21 cellular contexts compared by ENCODE assay signal in the genomic region with DNA sequence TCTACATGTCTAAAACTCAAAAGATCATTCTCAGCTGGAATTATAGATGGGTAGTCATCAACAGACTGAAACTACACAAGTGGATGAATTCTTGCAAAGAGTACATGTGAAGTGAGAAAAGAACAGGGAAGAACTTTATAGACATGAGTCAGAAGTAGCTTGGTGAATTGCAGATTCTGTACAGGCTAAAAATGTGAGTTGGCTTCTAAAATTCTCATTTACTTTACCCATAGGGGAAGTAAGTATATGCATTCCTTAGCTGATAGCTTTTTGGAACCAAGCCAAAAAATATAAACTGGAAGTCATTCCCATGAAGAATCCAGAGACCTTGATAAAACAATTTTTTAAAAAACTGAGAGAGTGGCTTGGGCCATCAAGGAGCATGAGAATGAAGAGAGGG.
DNase-seq lines count a peak whose midpoint lies in the region; ATAC-seq and TF ChIP-seq lines count a peak whose summit lies in the region.
"Had no signal": no experiment of that assay in that cellular context is flagged by ENCODE, and none has a peak within 500 bp of the region (broad histone marks: within the 10 kb centered on the region; RNA-seq: fewer than 3 reads in every experiment).

No MANE protein-coding gene starts in this region.

- H3K4me3 ChIP-seq in OCI-LY3 (ENCODE audit: low read length) (0 out of 2 replicates have a peak overlapping the region, but pooled peaks have one; percentile 45), heart right ventricle (no peak overlapping the region)
- H3K4me3 ChIP-seq: coronary artery, spleen, uterus had no signal

- H3K27me3 ChIP-seq in OCI-LY3 (ENCODE audit: low read depth, low read length): no peaks in the 10 kb centered on the region
- H3K27me3 ChIP-seq in heart right ventricle: no peaks in the 10 kb centered on the region
- H3K27me3 ChIP-seq: spleen, uterus had no signal

- DNase-seq in EH (ENCODE audit: low read depth): peak; percentile 83
- DNase-seq in dermis blood vessel endothelial cell: peak; percentile 13
- DNase-seq in osteocyte (ENCODE audit: extremely low spot score, unreplicated experiment): no peak
- no peak for DNase-seq in heart right ventricle
- no peak for DNase-seq in inferior parietal cortex (ENCODE audit: extremely low spot score)
- DNase-seq: activated CD4-positive, alpha-beta T cell treated with anti-CD3 and anti-CD28 coated beads, Interleukin-2, amount 10 ng/mL, durations not matched to agents 7 days and 5 days; activated gamma-delta T cell treated with Interleukin-2 at 50 U/mL for 16 hours; CD8-positive, alpha-beta T cell; DMS53; Kasumi-1; NCI-H1105 treated with DMSO at 0.1 percent for 48 hours; NCI-H526 treated with DMSO at 0.1 percent for 48 hours; Right ventricle myocardium superior; spleen; stimulated activated CD8-positive, alpha-beta memory T cell treated with anti-CD3 and anti-CD28 coated beads, Interleukin-4, amount 100 ng/mL, for 48 hours; substantia nigra; uterus had no signal

- H3K4me1 Mint-ChIP-seq in osteocyte (ENCODE audit: unreplicated experiment): peaks cover 29% of the 10 kb centered on the region
- H3K4me1 Mint-ChIP-seq: activated CD4-positive, alpha-beta T cell treated with anti-CD3 and anti-CD28 coated beads, Interleukin-2, amount 10 ng/mL, durations not matched to agents 7 days and 5 days had no signal

- H3K4me1 ChIP-seq in OCI-LY3 (ENCODE audit: low read length) (peaks cover 68% of the 10 kb centered on the region), heart right ventricle (no peaks in the 10 kb centered on the region)
- H3K4me1 ChIP-seq: spleen, uterus had no signal

- H3K36me3 ChIP-seq in OCI-LY3 (replicated peaks; ENCODE audit: low read depth, low read length) (peaks cover 12% of the 10 kb centered on the region), heart right ventricle (no peaks in the 10 kb centered on the region)
- H3K36me3 ChIP-seq: spleen, uterus had no signal

- peak overlapping the region; percentile 75 for H3K4me2 ChIP-seq in OCI-LY3 (ENCODE audit: low read length)

- peaks cover 16% of the 10 kb centered on the region for H3K9me3 Mint-ChIP-seq in osteocyte (ENCODE audit: unreplicated experiment)
- H3K9me3 Mint-ChIP-seq: activated CD4-positive, alpha-beta T cell treated with anti-CD3 and anti-CD28 coated beads, Interleukin-2, amount 10 ng/mL, durations not matched to agents 7 days and 5 days; CD8-positive, alpha-beta T cell had no signal

- ATAC-seq in GM21447 (IDR thresholded peaks at IDR 0.05; ENCODE audit: unreplicated experiment) (no peak), HG03139 (IDR thresholded peaks at IDR 0.05; ENCODE audit: unreplicated experiment) (no peak), heart right ventricle (no peak)
- ATAC-seq: CD8-positive, alpha-beta T cell had no signal

- intact Hi-C loops in heart right ventricle (cut with DNase I): loop anchor here in 8 of 10 donors (5.0 to 10.0 kb wide), 3 partner anchors 441 to 619 kb away; no protein-coding TSS in a partner anchor

- no peak overlapping the region for H3K4me3 Mint-ChIP-seq in osteocyte (ENCODE audit: unreplicated experiment)
- H3K4me3 Mint-ChIP-seq: activated CD4-positive, alpha-beta T cell treated with anti-CD3 and anti-CD28 coated beads, Interleukin-2, amount 10 ng/mL, durations not matched to agents 7 days and 5 days; CD8-positive, alpha-beta T cell had no signal

- TF ChIP-seq CTCF in OCI-LY3 (IDR thresholded peaks at IDR 0.05; ENCODE audit: low read depth, low read length): no peak
- TF ChIP-seq CTCF in osteocyte (IDR thresholded peaks at IDR 0.05): no peak
- TF ChIP-seq CTCF in heart right ventricle (IDR thresholded peaks at IDR 0.05): no peak

- H3K9me3 ChIP-seq in OCI-LY3 (ENCODE audit: insufficient read depth, low read length) (peaks cover 5% of the 10 kb centered on the region; the same call in 1 of the 2 replicates), heart right ventricle (no peaks in the 10 kb centered on the region)
- H3K9me3 ChIP-seq: spleen, uterus had no signal

- no peaks in the 10 kb centered on the region for H3K79me2 ChIP-seq in OCI-LY3 (ENCODE audit: low read length)

- H3K27ac ChIP-seq in OCI-LY3 (ENCODE audit: low read length): peak overlapping the region; percentile 99
- H3K27ac ChIP-seq in heart right ventricle: no peak overlapping the region
- H3K27ac ChIP-seq: coronary artery, spleen, uterus had no signal

- peak overlapping the region; percentile 73 for H3K27ac Mint-ChIP-seq in osteocyte (ENCODE audit: unreplicated experiment)
- H3K27ac Mint-ChIP-seq: activated CD4-positive, alpha-beta T cell treated with anti-CD3 and anti-CD28 coated beads, Interleukin-2, amount 10 ng/mL, durations not matched to agents 7 days and 5 days; CD8-positive, alpha-beta T cell had no signal

- H3K36me3 Mint-ChIP-seq in osteocyte (ENCODE audit: unreplicated experiment): no peaks in the 10 kb centered on the region
- H3K36me3 Mint-ChIP-seq: CD8-positive, alpha-beta T cell had no signal

- no peaks in the 10 kb centered on the region for H3K27me3 Mint-ChIP-seq in osteocyte (ENCODE audit: unreplicated experiment)
- H3K27me3 Mint-ChIP-seq: activated CD4-positive, alpha-beta T cell treated with anti-CD3 and anti-CD28 coated beads, Interleukin-2, amount 10 ng/mL, durations not matched to agents 7 days and 5 days had no signal

- H2AFZ ChIP-seq in OCI-LY3 (ENCODE audit: low read depth, low read length): no peak overlapping the region

- H4K20me1 ChIP-seq in OCI-LY3 (ENCODE audit: insufficient read depth, low read length): no peaks in the 10 kb centered on the region

- H3K9ac ChIP-seq in OCI-LY3 (ENCODE audit: low read length): peak overlapping the region; percentile 76

Comparison
In these comparisons a context has a peak if more than half of its experiments do, and no peak if none do; other contexts are left out.
1. DNase-seq: peak in EH (single experiment) and dermis blood vessel endothelial cell (single experiment); none in osteocyte (single experiment), heart right ventricle (0 of 2) and inferior parietal cortex (single experiment).